Comparison of ENCODE assay signal across 9 cellular contexts in the genomic region with DNA sequence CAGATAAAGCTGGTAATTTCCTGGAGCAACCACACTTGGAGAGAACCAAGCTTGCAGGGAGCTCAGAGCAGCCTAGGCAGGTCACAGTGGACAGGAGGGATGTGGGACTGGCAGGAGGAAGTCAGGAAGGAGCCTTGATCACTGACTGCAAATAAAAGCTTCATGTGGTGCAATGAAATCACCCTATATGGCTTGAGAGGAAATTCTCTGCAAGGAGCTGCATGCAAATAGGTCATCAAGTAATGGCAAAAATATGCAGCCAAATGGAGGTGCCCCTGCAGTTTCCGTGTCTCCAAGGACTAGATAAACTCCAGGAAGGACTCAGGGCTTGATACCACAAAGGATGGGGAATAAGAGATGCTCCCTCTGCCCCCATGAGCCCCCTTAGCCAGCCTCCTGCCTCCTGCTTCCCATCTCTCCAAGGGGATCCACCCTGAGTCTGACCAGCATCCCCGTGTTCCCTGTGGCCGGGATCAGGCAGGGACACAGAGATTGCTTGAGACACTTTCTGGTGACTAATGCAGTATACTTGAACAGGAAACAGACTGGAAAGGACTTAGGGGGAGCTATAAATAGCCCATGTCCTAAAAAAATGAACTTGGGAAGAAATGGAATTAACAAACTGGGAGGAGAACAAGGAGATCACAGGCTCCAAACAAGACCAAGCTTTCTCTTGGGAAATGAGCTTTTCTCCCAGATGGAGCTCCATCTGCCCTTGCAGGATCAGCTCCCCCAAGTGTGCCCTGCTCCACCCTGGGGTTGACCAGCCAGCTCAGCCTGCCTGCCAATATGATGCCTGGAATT. TPM values are rescaled to one million over a fixed set of nuclear protein-coding genes. Genes with fewer than 3 reads are reported as not detected.
A peak's percentile ranks its signal among the peaks of the same experiment; 100 is the strongest.
DNase-seq lines count a peak whose midpoint lies in the region; ATAC-seq, FAIRE-seq and TF ChIP-seq lines count a peak whose summit lies in the region.
"Had no signal": no experiment of that assay in that cellular context is flagged by ENCODE, and none has a peak within 500 bp of the region (broad histone marks: within the 10 kb centered on the region; RNA-seq: fewer than 3 reads in every experiment).

No MANE protein-coding gene starts in this region.

- peaks cover 9% of the 10 kb centered on the region in 2 donors for H3K27me3 Mint-ChIP-seq in natural killer cell treated with Interleukin-12 subunit alpha and Interleukin-12 subunit beta and Interleukin-15 and Interleukin-18, amount 100 ng/mL, for 72 hours

- dilution Hi-C loops in endothelial cell of umbilical vein (cut with MboI; ENCODE audit: extremely low pct_ligation_motif_present, low sequenced_read_pairs): no loop called here

- peak; percentile 76 for FAIRE-seq in RCC 7860 (lab: Jason Lieb, UNC)
- peak; percentile 94 for FAIRE-seq in endothelial cell of umbilical vein (lab: Jason Lieb, UNC)

- H3K27me3 ChIP-seq in endothelial cell of umbilical vein (ENCODE audit: control insufficient read depth in 2 of 2, insufficient read depth in 2 of 2, low read length in 2 of 2) (no peaks in the 10 kb centered on the region), MM.1S (replicated peaks; ENCODE audit: insufficient read depth, low read length) (no peaks in the 10 kb centered on the region)
- H3K27me3 ChIP-seq: ovary had no signal

- H3K9me3 ChIP-seq in endothelial cell of umbilical vein (replicated peaks; ENCODE audit: control insufficient read depth, insufficient read depth, low read length): no peaks in the 10 kb centered on the region
- H3K9me3 ChIP-seq in MM.1S (replicated peaks; ENCODE audit: insufficient read depth, low read length): no peaks in the 10 kb centered on the region
- H3K9me3 ChIP-seq: ovary had no signal

- H3K4me3 Mint-ChIP-seq in natural killer cell treated with Interleukin-12 subunit alpha and Interleukin-12 subunit beta and Interleukin-15 and Interleukin-18, amount 100 ng/mL, for 72 hours: peak overlapping the region; percentile 56

- intact Hi-C loops in endothelial cell of umbilical vein (cut with micrococcal nuclease): loop anchor here (1.0 kb wide), 9 partner anchors 24 to 195 kb away; a partner anchor contains a TSS

- H4K20me1 ChIP-seq in endothelial cell of umbilical vein (replicated peaks; ENCODE audit: control insufficient read depth, extremely low read depth, insufficient read depth, low read length): no peaks in the 10 kb centered on the region
- no peaks in the 10 kb centered on the region for H4K20me1 ChIP-seq in MM.1S (ENCODE audit: insufficient read depth, low read length)

- peaks cover 49 to 62% of the 10 kb centered on the region in 2 donors for H3K4me1 Mint-ChIP-seq in natural killer cell treated with Interleukin-12 subunit alpha and Interleukin-12 subunit beta and Interleukin-15 and Interleukin-18, amount 100 ng/mL, for 72 hours (ENCODE audit: low read depth in 2 of 2)

- H3K9me3 Mint-ChIP-seq in natural killer cell treated with Interleukin-12 subunit alpha and Interleukin-12 subunit beta and Interleukin-15 and Interleukin-18, amount 100 ng/mL, for 72 hours: no peaks in the 10 kb centered on the region

- peak; percentile 63 for TF ChIP-seq POLR2A in endothelial cell of umbilical vein (IDR thresholded peaks at IDR 0.05; ENCODE audit: low read depth, low read length)

- H3K9me2 ChIP-seq in MM.1S (replicated peaks; ENCODE audit: insufficient read depth, low read length): no peaks in the 10 kb centered on the region

- H3K79me2 ChIP-seq in endothelial cell of umbilical vein (ENCODE audit: control insufficient read depth, insufficient read depth, low read length) (no peaks in the 10 kb centered on the region), MM.1S (ENCODE audit: low read length) (no peaks in the 10 kb centered on the region)

- no TSS peak for BruUV-seq in endothelial cell of umbilical vein (replicated peaks; lab: Mats Ljungman, UMichigan)

- H2AFZ ChIP-seq in endothelial cell of umbilical vein (ENCODE audit: low read depth, low read length) (no peak overlapping the region), MM.1S (ENCODE audit: low read length) (no peak overlapping the region)

- no peak overlapping the region for H3K27ac Mint-ChIP-seq in natural killer cell treated with Interleukin-12 subunit alpha and Interleukin-12 subunit beta and Interleukin-15 and Interleukin-18, amount 100 ng/mL, for 72 hours

- TF ChIP-seq CTCF in endothelial cell of umbilical vein (IDR thresholded peaks at IDR 0.05; ENCODE audit: extremely low read depth in 1 of 2, insufficient read depth in 1 of 2, low read depth in 1 of 2, low read length in 2 of 2) (no peak), MM.1S (IDR thresholded peaks at IDR 0.05; ENCODE audit: low read length) (no peak)

- CTCF ChIA-PET in endothelial cell of umbilical vein (lab: Charles Lee): interaction anchor here (0.6 to 6.9 kb wide), 28 partner anchors 8 to 202 kb away, joined by 3 to 77 read pairs (median 6); a partner anchor contains a TSS

- H3K9me1 ChIP-seq in endothelial cell of umbilical vein (replicated peaks; ENCODE audit: control insufficient read depth, extremely low read depth, insufficient read depth, low read length): no peaks in the 10 kb centered on the region

- POLR2A ChIA-PET in endothelial cell of umbilical vein (lab: Charles Lee): interaction anchor here (0.7 to 2.3 kb wide), 8 partner anchors 35 to 201 kb away, joined by 3 to 12 read pairs (median 4); no protein-coding TSS in a partner anchor

- H3F3A ChIP-seq in MM.1S (ENCODE audit: insufficient read depth, low read length): no peaks in the 10 kb centered on the region

- H3K4me3 ChIP-seq in endothelial cell of umbilical vein (replicated peaks in 1 of 3; ENCODE audit: insufficient read depth in 1 of 3, low read depth in 1 of 3, low read length in 3 of 3) (peak overlapping the region in 1 of 3 experiments; percentile 54), MM.1S (ENCODE audit: low read length) (no peak overlapping the region)
- H3K4me3 ChIP-seq: ovary had no signal

- peak overlapping the region; percentile 83 for H3K4me2 ChIP-seq in endothelial cell of umbilical vein (ENCODE audit: insufficient read depth, low read length)
- H3K4me2 ChIP-seq in MM.1S (ENCODE audit: low read depth, low read length): no peak overlapping the region

- DNase-seq in GM03348 (ENCODE audit: low spot score) (peak; percentile 80), RCC 7860 (ENCODE audit: low spot score) (peak; percentile 93), endothelial cell of umbilical vein (ENCODE audit: low read depth, low spot score) (peak; percentile 87), MM.1S (no peak), NCI-H748 (lab: John Stamatoyannopoulos, UW; ENCODE audit: unreplicated experiment) (no peak), GOT3 (lab: John Stamatoyannopoulos, UW) (no peak)
- DNase-seq in natural killer cell treated with Interleukin-12 subunit alpha and Interleukin-12 subunit beta and Interleukin-15 and Interleukin-18, amount 100 ng/mL, for 72 hours (ENCODE audit: low spot score): no peak

- no peaks in the 10 kb centered on the region for H3K36me3 Mint-ChIP-seq in natural killer cell treated with Interleukin-12 subunit alpha and Interleukin-12 subunit beta and Interleukin-15 and Interleukin-18, amount 100 ng/mL, for 72 hours

- H3K9ac ChIP-seq in endothelial cell of umbilical vein (replicated peaks; ENCODE audit: extremely low read depth, insufficient read depth, low read length) (peak overlapping the region; percentile 94), MM.1S (ENCODE audit: low read length) (no peak overlapping the region)

- H3K4me1 ChIP-seq in endothelial cell of umbilical vein (ENCODE audit: control insufficient read depth, extremely low read depth, insufficient read depth, low read length): peaks cover 69% of the 10 kb centered on the region
- peaks cover 17% of the 10 kb centered on the region for H3K4me1 ChIP-seq in MM.1S (ENCODE audit: low read length)

- H3K36me3 ChIP-seq in endothelial cell of umbilical vein (ENCODE audit: control insufficient read depth in 2 of 2, extremely low read depth in 1 of 2, insufficient read depth in 2 of 2, low read length in 2 of 2): no peaks in the 10 kb centered on the region
- H3K36me3 ChIP-seq in MM.1S (replicated peaks; ENCODE audit: insufficient read depth, low read length): no peaks in the 10 kb centered on the region
- H3K36me3 ChIP-seq: ovary had no signal

- no peak for ATAC-seq in natural killer cell treated with Interleukin-12 subunit alpha and Interleukin-12 subunit beta and Interleukin-15 and Interleukin-18, amount 100 ng/mL, for 72 hours
- no peak for ATAC-seq in HG03457 (IDR thresholded peaks at IDR 0.05; ENCODE audit: unreplicated experiment)

- peak overlapping the region; percentile 99 for H3K27ac ChIP-seq in endothelial cell of umbilical vein (ENCODE audit: insufficient read depth, low read depth, low read length)
- no peak overlapping the region for H3K27ac ChIP-seq in MM.1S (ENCODE audit: low read length)

TF ChIP-seq in endothelial cell of umbilical vein, 7 proteins besides CTCF, POLR2A, EP300 and RAD21:
- TF ChIP-seq FOS (IDR thresholded peaks at IDR 0.05; ENCODE audit: borderline replicate concordance, insufficient read depth, low read length) (peak; percentile 51), MYC (IDR thresholded peaks at IDR 0.05; ENCODE audit: low read depth, low read length) (no peak), POLR2AphosphoS5 (IDR thresholded peaks at IDR 0.05; ENCODE audit: insufficient read depth, low read depth, low read length) (peak; percentile 78), JUN (IDR thresholded peaks at IDR 0.05; ENCODE audit: borderline replicate concordance, insufficient read depth, insufficient read length, low read depth) (peak; percentile 16), GATA2 (IDR thresholded peaks at IDR 0.05; ENCODE audit: insufficient read depth, insufficient read length, low read depth, low read length) (peak; percentile 72)
TF ChIP-seq in endothelial cell of umbilical vein: peak in this region for 4.

RNA-seq across cellular contexts. Expression of a gene that starts 23.9 kb away (rescaled TPM):
- 200 and 222 TPM in 2 replicates for total RNA-seq in endothelial cell of umbilical vein
- polyA plus RNA-seq in endothelial cell of umbilical vein: 64.7 and 67.6 TPM in 2 replicates
- polyA plus RNA-seq in endothelial cell of umbilical vein (2011; cell fraction: cytosol; rRNA removed): 74.6 and 84.6 TPM in 2 replicates
- 108 and 127 TPM in 2 replicates for polyA plus RNA-seq in endothelial cell of umbilical vein (2011; cell fraction: nucleus; rRNA removed)
- 116 and 178 TPM in 2 replicates for polyA plus RNA-seq in endothelial cell of umbilical vein (2012)
- 248 and 293 TPM in 2 replicates for polyA minus RNA-seq in endothelial cell of umbilical vein
- 2.5 TPM for polyA minus RNA-seq in endothelial cell of umbilical vein (2011; cell fraction: cytosol; rRNA and poly(A)+ RNA removed)
- polyA minus RNA-seq in endothelial cell of umbilical vein (2011; cell fraction: nucleus; rRNA and poly(A)+ RNA removed): 222 and 257 TPM in 2 replicates
- total RNA-seq in natural killer cell treated with Interleukin-12 subunit alpha and Interleukin-12 subunit beta and Interleukin-15 and Interleukin-18, amount 100 ng/mL, for 72 hours: 10 to 100 TPM; 19.9 to 39.6 TPM

Comparison
In these comparisons a context has a peak if more than half of its experiments do, and no peak if none do; other contexts are left out.
1. DNase-seq: peak in GM03348 (single experiment), RCC 7860 (single experiment) and endothelial cell of umbilical vein (single experiment); none in natural killer cell treated with Interleukin-12 subunit alpha and Interleukin-12 subunit beta and Interleukin-15 and Interleukin-18, amount 100 ng/mL, for 72 hours (single experiment), MM.1S (single experiment), NCI-H748 (single experiment) and GOT3 (single experiment).